8 cellular contexts compared by ENCODE assay signal in genomic region chr17:73231363-73231762, GRCh38. TPM values are rescaled to one million over a fixed set of nuclear protein-coding genes. Genes with fewer than 3 reads are reported as not detected.
DNase-seq lines count a peak whose midpoint lies in the region; ATAC-seq and TF ChIP-seq lines count a peak whose summit lies in the region.

No MANE protein-coding gene starts in this region.

- peaks cover 34% of the 10 kb centered on the region for H3K4me1 ChIP-seq in effector memory CD4-positive, alpha-beta T cell (ENCODE audit: control insufficient read depth, insufficient read depth, low read length, poor library complexity, severe bottlenecking)

- CTCF ChIA-PET in RWPE1 (lab: Yijun Ruan, JAX) = interaction anchor here (0.8 kb wide), 1 partner anchor 138 kb away, joined by 3 read pairs; no protein-coding TSS in a partner anchor

- no peaks in the 10 kb centered on the region for H3K27me3 ChIP-seq in effector memory CD4-positive, alpha-beta T cell (replicated peaks; ENCODE audit: control insufficient read depth, insufficient read depth, low read length, poor library complexity, severe bottlenecking)

- peak overlapping the region; percentile 94 for H3K4me3 ChIP-seq in effector memory CD4-positive, alpha-beta T cell (ENCODE audit: insufficient read depth, low read depth, low read length, poor library complexity, severe bottlenecking)

- DNase-seq in activated CD8-positive, alpha-beta memory T cell treated with anti-CD3 and anti-CD28 coated beads for 24 hours = peak; percentile 61
- no peak for DNase-seq in activated CD8-positive, alpha-beta memory T cell treated with anti-CD3 and anti-CD28 coated beads, Interleukin-2, amount 50 U/mL, for 4 hours
- DNase-seq in RWPE1 (ENCODE audit: low spot score) = peak; percentile 36
- DNase-seq in effector memory CD4-positive, alpha-beta T cell = no peak
- DNase-seq in myocyte (ENCODE audit: low read depth) = peak; percentile 49
- no peak for DNase-seq in middle frontal gyrus (ENCODE audit: extremely low spot score, low spot score)
- no peak for DNase-seq in NK-92 (lab: John Stamatoyannopoulos, UW; ENCODE audit: unreplicated experiment)

- POLR2A ChIA-PET in RWPE1 (lab: Yijun Ruan, JAX; ENCODE audit: low non-redundant PET) = no interaction called here

- ATAC-seq in GM18520 (IDR thresholded peaks at IDR 0.05; ENCODE audit: unreplicated experiment) = no peak

- no peaks in the 10 kb centered on the region for H3K9me3 ChIP-seq in effector memory CD4-positive, alpha-beta T cell (ENCODE audit: control insufficient read depth, low read length)

- no peak for TF ChIP-seq CTCF in RWPE1 (conservative IDR thresholded peaks at IDR 0.05; ENCODE audit: low read depth)

- H3K36me3 ChIP-seq in effector memory CD4-positive, alpha-beta T cell (ENCODE audit: control insufficient read depth, insufficient read depth, low read length) = no peaks in the 10 kb centered on the region

- H3K27ac ChIP-seq in RWPE1 = peak overlapping the region; percentile 83
- peak overlapping the region; percentile 76 for H3K27ac ChIP-seq in effector memory CD4-positive, alpha-beta T cell (ENCODE audit: insufficient read depth, low read length, poor library complexity, severe bottlenecking)

RNA-seq across cellular contexts. Expression of gene CPSF4L, which starts 30.3 kb away (rescaled TPM):
- not detected in 2 replicates for total RNA-seq in myocyte
- not detected for polyA plus RNA-seq in myocyte (2012)

RNA-seq across cellular contexts. Expression of gene COG1, which starts 38.5 kb away (rescaled TPM):
- 38.9 and 43.0 TPM in 2 replicates for total RNA-seq in myocyte
- 50.9 TPM for polyA plus RNA-seq in myocyte (2012)

Comparison
In these comparisons a context has a peak if more than half of its experiments do, and no peak if none do; other contexts are left out.
1. DNase-seq: peak in activated CD8-positive, alpha-beta memory T cell treated with anti-CD3 and anti-CD28 coated beads for 24 hours (single experiment), RWPE1 (single experiment) and myocyte (single experiment); none in activated CD8-positive, alpha-beta memory T cell treated with anti-CD3 and anti-CD28 coated beads, Interleukin-2, amount 50 U/mL, for 4 hours (single experiment), effector memory CD4-positive, alpha-beta T cell (0 of 3), middle frontal gyrus (single experiment) and NK-92 (single experiment).